1 cellular context compared by ENCODE assay signal in genomic region chr2:38603402-38604265, GRCh38.
TF ChIP-seq lines count a peak whose summit lies in the region.

No MANE protein-coding gene starts in this region.

TF ChIP-seq in SK-N-SH, 30 proteins besides CTCF, POLR2A, EP300 and RAD21 (continued from another document):
- TF ChIP-seq, protein P1, sequence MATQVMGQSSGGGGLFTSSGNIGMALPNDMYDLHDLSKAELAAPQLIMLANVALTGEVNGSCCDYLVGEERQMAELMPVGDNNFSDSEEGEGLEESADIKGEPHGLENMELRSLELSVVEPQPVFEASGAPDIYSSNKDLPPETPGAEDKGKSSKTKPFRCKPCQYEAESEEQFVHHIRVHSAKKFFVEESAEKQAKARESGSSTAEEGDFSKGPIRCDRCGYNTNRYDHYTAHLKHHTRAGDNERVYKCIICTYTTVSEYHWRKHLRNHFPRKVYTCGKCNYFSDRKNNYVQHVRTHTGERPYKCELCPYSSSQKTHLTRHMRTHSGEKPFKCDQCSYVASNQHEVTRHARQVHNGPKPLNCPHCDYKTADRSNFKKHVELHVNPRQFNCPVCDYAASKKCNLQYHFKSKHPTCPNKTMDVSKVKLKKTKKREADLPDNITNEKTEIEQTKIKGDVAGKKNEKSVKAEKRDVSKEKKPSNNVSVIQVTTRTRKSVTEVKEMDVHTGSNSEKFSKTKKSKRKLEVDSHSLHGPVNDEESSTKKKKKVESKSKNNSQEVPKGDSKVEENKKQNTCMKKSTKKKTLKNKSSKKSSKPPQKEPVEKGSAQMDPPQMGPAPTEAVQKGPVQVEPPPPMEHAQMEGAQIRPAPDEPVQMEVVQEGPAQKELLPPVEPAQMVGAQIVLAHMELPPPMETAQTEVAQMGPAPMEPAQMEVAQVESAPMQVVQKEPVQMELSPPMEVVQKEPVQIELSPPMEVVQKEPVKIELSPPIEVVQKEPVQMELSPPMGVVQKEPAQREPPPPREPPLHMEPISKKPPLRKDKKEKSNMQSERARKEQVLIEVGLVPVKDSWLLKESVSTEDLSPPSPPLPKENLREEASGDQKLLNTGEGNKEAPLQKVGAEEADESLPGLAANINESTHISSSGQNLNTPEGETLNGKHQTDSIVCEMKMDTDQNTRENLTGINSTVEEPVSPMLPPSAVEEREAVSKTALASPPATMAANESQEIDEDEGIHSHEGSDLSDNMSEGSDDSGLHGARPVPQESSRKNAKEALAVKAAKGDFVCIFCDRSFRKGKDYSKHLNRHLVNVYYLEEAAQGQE (IDR thresholded peaks at IDR 0.05; ENCODE audit: low read depth, low read length): no peak
- TF ChIP-seq FOSL2 (IDR thresholded peaks at IDR 0.05; ENCODE audit: borderline replicate concordance, low read depth): no peak
- TF ChIP-seq CHD2 (IDR thresholded peaks at IDR 0.05; ENCODE audit: low read length, partially characterized antibody): peak; percentile 22
- TF ChIP-seq TEAD4 (IDR thresholded peaks at IDR 0.05; ENCODE audit: borderline replicate concordance, insufficient read depth): 0 out of 2 replicates have a peak, but pooled peaks have one; percentile 1
- TF ChIP-seq, protein P2, sequence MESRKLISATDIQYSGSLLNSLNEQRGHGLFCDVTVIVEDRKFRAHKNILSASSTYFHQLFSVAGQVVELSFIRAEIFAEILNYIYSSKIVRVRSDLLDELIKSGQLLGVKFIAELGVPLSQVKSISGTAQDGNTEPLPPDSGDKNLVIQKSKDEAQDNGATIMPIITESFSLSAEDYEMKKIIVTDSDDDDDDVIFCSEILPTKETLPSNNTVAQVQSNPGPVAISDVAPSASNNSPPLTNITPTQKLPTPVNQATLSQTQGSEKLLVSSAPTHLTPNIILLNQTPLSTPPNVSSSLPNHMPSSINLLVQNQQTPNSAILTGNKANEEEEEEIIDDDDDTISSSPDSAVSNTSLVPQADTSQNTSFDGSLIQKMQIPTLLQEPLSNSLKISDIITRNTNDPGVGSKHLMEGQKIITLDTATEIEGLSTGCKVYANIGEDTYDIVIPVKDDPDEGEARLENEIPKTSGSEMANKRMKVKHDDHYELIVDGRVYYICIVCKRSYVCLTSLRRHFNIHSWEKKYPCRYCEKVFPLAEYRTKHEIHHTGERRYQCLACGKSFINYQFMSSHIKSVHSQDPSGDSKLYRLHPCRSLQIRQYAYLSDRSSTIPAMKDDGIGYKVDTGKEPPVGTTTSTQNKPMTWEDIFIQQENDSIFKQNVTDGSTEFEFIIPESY (IDR thresholded peaks at IDR 0.05; ENCODE audit: borderline replicate concordance, low read depth): no peak
- peak; percentile 36; the same call in 1 of the 2 replicates for TF ChIP-seq MAX (IDR thresholded peaks at IDR 0.05; ENCODE audit: low read depth)
- TF ChIP-seq MXI1 (IDR thresholded peaks at IDR 0.05; ENCODE audit: low read depth, low read length): peak; percentile 79
- TF ChIP-seq, protein P3, sequence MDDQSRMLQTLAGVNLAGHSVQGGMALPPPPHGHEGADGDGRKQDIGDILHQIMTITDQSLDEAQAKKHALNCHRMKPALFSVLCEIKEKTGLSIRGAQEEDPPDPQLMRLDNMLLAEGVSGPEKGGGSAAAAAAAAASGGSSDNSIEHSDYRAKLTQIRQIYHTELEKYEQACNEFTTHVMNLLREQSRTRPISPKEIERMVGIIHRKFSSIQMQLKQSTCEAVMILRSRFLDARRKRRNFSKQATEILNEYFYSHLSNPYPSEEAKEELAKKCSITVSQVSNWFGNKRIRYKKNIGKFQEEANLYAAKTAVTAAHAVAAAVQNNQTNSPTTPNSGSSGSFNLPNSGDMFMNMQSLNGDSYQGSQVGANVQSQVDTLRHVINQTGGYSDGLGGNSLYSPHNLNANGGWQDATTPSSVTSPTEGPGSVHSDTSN (IDR thresholded peaks at IDR 0.05): peak; percentile 92
- TF ChIP-seq SIN3A (IDR thresholded peaks at IDR 0.05; ENCODE audit: borderline replicate concordance, low read depth, low read length): peak; percentile 96
- TF ChIP-seq TAF1 (IDR thresholded peaks at IDR 0.05; ENCODE audit: borderline replicate concordance, low read depth, low read length): 0 out of 2 replicates have a peak, but pooled peaks have one; percentile 24
TF ChIP-seq in SK-N-SH: peak in this region for 9.
